7 cellular contexts compared by ENCODE assay signal in genomic region chrX:78103656-78104446, GRCh38. TPM values are rescaled to one million over a fixed set of nuclear protein-coding genes. Genes with fewer than 3 reads are reported as not detected.
DNase-seq lines count a peak whose midpoint lies in the region; ATAC-seq, FAIRE-seq and TF ChIP-seq lines count a peak whose summit lies in the region.

PGK1 (plus strand) TSS chrX:78104248; CDS start chrX:78104341, 93 bp downstream.

- peak; percentile 67 for DNase-seq in GM18507 (ENCODE audit: extremely low spot score, insufficient read length, low read depth)
- DNase-seq in NCI-H2029 treated with DMSO at 0.1 percent for 48 hours (lab: John Stamatoyannopoulos, UW) = peak; percentile 59
- peak; percentile 85 for DNase-seq in T-helper 9 cell
- DNase-seq in astrocyte of the hippocampus (ENCODE audit: low read depth, low spot score) = peak; percentile 97
- peak; percentile 95 for DNase-seq in hepatocyte (ENCODE audit: low spot score)
- DNase-seq in retina = peak; percentile 90

- peaks cover 5% of the 10 kb centered on the region for H3K4me1 ChIP-seq in hepatocyte (ENCODE audit: insufficient read depth)

- FAIRE-seq in GM18507 (lab: Jason Lieb, UNC) = peak; percentile 96

- no peaks in the 10 kb centered on the region for H3K36me3 ChIP-seq in hepatocyte (replicated peaks; ENCODE audit: insufficient read depth, low read depth)

- peaks cover 42% of the 10 kb centered on the region for H3K79me2 ChIP-seq in hepatocyte

- no peaks in the 10 kb centered on the region for H3K9me2 ChIP-seq in hepatocyte (replicated peaks; ENCODE audit: insufficient read depth)

- peak within 1 kb of the TSS; percentile 62 for H2AFZ ChIP-seq in hepatocyte

- H4K20me1 ChIP-seq in hepatocyte (ENCODE audit: insufficient read depth, poor library complexity, severe bottlenecking) = peaks cover 39% of the 10 kb centered on the region

- no peaks in the 10 kb centered on the region for H3K27me3 ChIP-seq in hepatocyte

- H3K27ac ChIP-seq in hepatocyte = peak within 1 kb of the TSS; percentile 99

- peak within 1 kb of the TSS; percentile 80 for H3K4me3 ChIP-seq in hepatocyte

- TF ChIP-seq CTCF in hepatocyte (IDR thresholded peaks at IDR 0.05; ENCODE audit: poor library complexity) = no peak

- no peaks in the 10 kb centered on the region for H3K9me3 ChIP-seq in hepatocyte (ENCODE audit: low read depth)

- peak; percentile 97 for ATAC-seq in HG02981 (IDR thresholded peaks at IDR 0.05; ENCODE audit: unreplicated experiment)

- peak within 1 kb of the TSS; percentile 78 for H3K4me2 ChIP-seq in hepatocyte

- 37% methylated on average over 65 of the region's 72 CpGs for WGBS in hepatocyte (ENCODE audit: low lambda C conversion rate, missing lambda C conversion rate)

RNA-seq across cellular contexts. Expression of gene PGK1, which starts in this region (rescaled TPM):
- 236 and 255 TPM in 2 replicates for total RNA-seq in hepatocyte
- 279 and 283 TPM in 2 replicates for polyA plus RNA-seq in hepatocyte

Comparison
In these comparisons a context has a peak if more than half of its experiments do, and no peak if none do; other contexts are left out.
1. Peak in every context shown above with its lines: DNase-seq, ATAC-seq, H3K4me3 ChIP-seq and H3K27ac ChIP-seq.